7 cellular contexts compared by ENCODE assay signal in the genomic region with DNA sequence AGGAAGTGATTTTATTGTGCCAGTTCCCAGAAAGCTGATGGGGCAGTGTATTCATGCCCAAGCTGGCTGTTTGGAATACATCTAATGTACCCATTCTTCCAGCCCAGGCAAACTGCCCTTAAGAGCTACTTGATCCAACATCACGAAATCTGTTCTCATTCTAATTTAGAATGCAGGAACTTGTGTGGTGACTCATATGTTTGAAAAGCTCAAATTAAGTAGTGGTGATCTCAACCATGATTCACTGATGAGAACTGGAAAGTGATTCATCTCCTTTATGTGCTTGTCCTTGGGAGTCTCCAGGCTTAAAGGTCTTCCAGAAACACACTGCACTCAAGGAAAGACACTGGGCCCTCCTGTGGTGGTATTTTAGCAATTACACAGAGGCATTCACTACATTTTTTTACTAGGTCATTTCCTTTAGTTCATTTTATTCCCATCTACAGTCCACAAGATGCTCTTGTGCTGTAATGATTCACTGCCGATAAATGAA.
DNase-seq lines count a peak whose midpoint lies in the region; FAIRE-seq and TF ChIP-seq lines count a peak whose summit lies in the region.

No MANE protein-coding gene starts in this region.

- DNase-seq in RWPE1 (ENCODE audit: low spot score) (peak; percentile 94), glomerular endothelial cell (ENCODE audit: extremely low read depth, low read depth, low spot score) (peak; percentile 98), small intestine (peak; percentile 36), mesenteric fat pad (ENCODE audit: low spot score) (no peak), GM19238 (ENCODE audit: insufficient read length, low spot score) (no peak), NCI-H510A treated with DMSO at 0.1 percent for 48 hours (lab: John Stamatoyannopoulos, UW) (no peak)

- H3K36me3 ChIP-seq in HEK293 (ENCODE audit: control insufficient read depth in 2 of 2, insufficient read depth in 1 of 2, low read length in 2 of 2): no peaks in the 10 kb centered on the region
- no peaks in the 10 kb centered on the region for H3K36me3 ChIP-seq in small intestine (ENCODE audit: control insufficient read depth in 2 of 2, insufficient read depth in 2 of 2, low read length in 2 of 2)

- H3K27ac ChIP-seq in HEK293 (ENCODE audit: extremely low read depth, low read depth, low read length): no peak overlapping the region
- H3K27ac ChIP-seq in RWPE1: no peak overlapping the region
- H3K27ac ChIP-seq in small intestine (ENCODE audit: low read depth in 1 of 2, low read length in 1 of 2): peak overlapping the region in 1 of 2 donors; percentile 56

- no peaks in the 10 kb centered on the region for H3K27me3 ChIP-seq in small intestine (ENCODE audit: control insufficient read depth in 2 of 2, insufficient read depth in 2 of 2, low read length in 2 of 2)

- TF ChIP-seq CTCF in HEK293 (tag by site-specific recombination; IDR thresholded peaks at IDR 0.05): no peak
- TF ChIP-seq CTCF in RWPE1 (conservative IDR thresholded peaks at IDR 0.05; ENCODE audit: low read depth): peak; percentile 58

- POLR2A ChIA-PET in HEK293 (lab: Yijun Ruan, JAX) (no interaction called here), RWPE1 (lab: Yijun Ruan, JAX; ENCODE audit: low non-redundant PET) (interaction anchor here (0.5 kb wide), 1 partner anchor 266 kb away, joined by 3 read pairs; no protein-coding TSS in a partner anchor)

- H3K9me3 ChIP-seq in HEK293 (ENCODE audit: control insufficient read depth, insufficient read depth, low read depth, low read length) (no peaks in the 10 kb centered on the region), small intestine (ENCODE audit: control insufficient read depth, low read depth) (no peaks in the 10 kb centered on the region)

- H3K4me3 ChIP-seq in HEK293 (ENCODE audit: low read depth, low read length) (no peak overlapping the region), small intestine (ENCODE audit: low read depth in 1 of 2, low read length in 2 of 2) (no peak overlapping the region)

- FAIRE-seq in small intestine (lab: Jason Lieb, UNC): no peak

- CTCF ChIA-PET in HEK293 (lab: Yijun Ruan, JAX) (interaction anchor here (0.5 to 1.0 kb wide), 4 partner anchors 39 to 819 kb away, joined by 3 to 5 read pairs (median 3); no protein-coding TSS in a partner anchor), RWPE1 (lab: Yijun Ruan, JAX) (interaction anchor here (0.6 to 0.9 kb wide), 2 partner anchors 59 to 152 kb away, joined by 3 to 5 read pairs; a partner anchor contains a TSS)

- no peaks in the 10 kb centered on the region; the same call in 1 of the 2 replicates for H3K4me1 ChIP-seq in HEK293 (ENCODE audit: control insufficient read depth, insufficient read depth, low read length)
- peaks cover 2 to 7% of the 10 kb centered on the region in 2 donors for H3K4me1 ChIP-seq in small intestine (ENCODE audit: control insufficient read depth in 2 of 2, insufficient read depth in 1 of 2, low read depth in 1 of 2, low read length in 1 of 2)

- WGBS in small intestine, 3 donors: 49 to 53% (median 49%) methylated on average over 2 of the region's 2 CpGs

TF ChIP-seq in HEK293, 187 proteins besides CTCF, POLR2A, EP300 and RAD21 (continues in another document):
- TF ChIP-seq ZNF664 (tag by site-specific recombination; IDR thresholded peaks at IDR 0.05) (peak; percentile 66), ZNF211 (tag by site-specific recombination; IDR thresholded peaks at IDR 0.05; ENCODE audit: low read depth) (no peak), KLF9 (tag by site-specific recombination; IDR thresholded peaks at IDR 0.05; ENCODE audit: low read depth) (peak; percentile 35; the same call in 1 of the 2 replicates), ZNF169 (tag by site-specific recombination; IDR thresholded peaks at IDR 0.05) (no peak), BCL11B (tag by site-specific recombination; IDR thresholded peaks at IDR 0.05; ENCODE audit: low read depth) (no peak; the same call in 1 of the 2 replicates), ZNF76 (tag by site-specific recombination; IDR thresholded peaks at IDR 0.05; ENCODE audit: borderline replicate concordance, low read depth) (peak; percentile 44; the same call in 1 of the 2 replicates), ZBTB21 (tag by site-specific recombination; IDR thresholded peaks at IDR 0.05) (peak; percentile 89), ZNF146 (tag by site-specific recombination; IDR thresholded peaks at IDR 0.05) (0 out of 2 replicates have a peak, but pooled peaks have one; percentile 10), ZNF214 (tag by site-specific recombination; IDR thresholded peaks at IDR 0.05; ENCODE audit: borderline replicate concordance) (0 out of 2 replicates have a peak, but pooled peaks have one; percentile 12), HOXC10 (CRISPR knock-in tag; IDR thresholded peaks at IDR 0.05) (no peak), ZNF416 (tag by site-specific recombination; IDR thresholded peaks at IDR 0.05) (no peak), OSR2 (tag by site-specific recombination; IDR thresholded peaks at IDR 0.05) (peak; percentile 77)
- TF ChIP-seq, protein P1, sequence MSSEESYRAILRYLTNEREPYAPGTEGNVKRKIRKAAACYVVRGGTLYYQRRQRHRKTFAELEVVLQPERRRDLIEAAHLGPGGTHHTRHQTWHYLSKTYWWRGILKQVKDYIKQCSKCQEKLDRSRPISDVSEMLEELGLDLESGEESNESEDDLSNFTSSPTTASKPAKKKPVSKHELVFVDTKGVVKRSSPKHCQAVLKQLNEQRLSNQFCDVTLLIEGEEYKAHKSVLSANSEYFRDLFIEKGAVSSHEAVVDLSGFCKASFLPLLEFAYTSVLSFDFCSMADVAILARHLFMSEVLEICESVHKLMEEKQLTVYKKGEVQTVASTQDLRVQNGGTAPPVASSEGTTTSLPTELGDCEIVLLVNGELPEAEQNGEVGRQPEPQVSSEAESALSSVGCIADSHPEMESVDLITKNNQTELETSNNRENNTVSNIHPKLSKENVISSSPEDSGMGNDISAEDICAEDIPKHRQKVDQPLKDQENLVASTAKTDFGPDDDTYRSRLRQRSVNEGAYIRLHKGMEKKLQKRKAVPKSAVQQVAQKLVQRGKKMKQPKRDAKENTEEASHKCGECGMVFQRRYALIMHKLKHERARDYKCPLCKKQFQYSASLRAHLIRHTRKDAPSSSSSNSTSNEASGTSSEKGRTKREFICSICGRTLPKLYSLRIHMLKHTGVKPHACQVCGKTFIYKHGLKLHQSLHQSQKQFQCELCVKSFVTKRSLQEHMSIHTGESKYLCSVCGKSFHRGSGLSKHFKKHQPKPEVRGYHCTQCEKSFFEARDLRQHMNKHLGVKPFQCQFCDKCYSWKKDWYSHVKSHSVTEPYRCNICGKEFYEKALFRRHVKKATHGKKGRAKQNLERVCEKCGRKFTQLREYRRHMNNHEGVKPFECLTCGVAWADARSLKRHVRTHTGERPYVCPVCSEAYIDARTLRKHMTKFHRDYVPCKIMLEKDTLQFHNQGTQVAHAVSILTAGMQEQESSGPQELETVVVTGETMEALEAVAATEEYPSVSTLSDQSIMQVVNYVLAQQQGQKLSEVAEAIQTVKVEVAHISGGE (tag by site-specific recombination; conservative IDR thresholded peaks at IDR 0.05; ENCODE audit: low read depth): no peak
- TF ChIP-seq, protein P2, sequence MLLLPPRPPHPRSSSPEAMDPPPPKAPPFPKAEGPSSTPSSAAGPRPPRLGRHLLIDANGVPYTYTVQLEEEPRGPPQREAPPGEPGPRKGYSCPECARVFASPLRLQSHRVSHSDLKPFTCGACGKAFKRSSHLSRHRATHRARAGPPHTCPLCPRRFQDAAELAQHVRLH (tag by site-specific recombination; IDR thresholded peaks at IDR 0.05): peak; percentile 36; the same call in 1 of the 2 replicates
- TF ChIP-seq, protein P3, sequence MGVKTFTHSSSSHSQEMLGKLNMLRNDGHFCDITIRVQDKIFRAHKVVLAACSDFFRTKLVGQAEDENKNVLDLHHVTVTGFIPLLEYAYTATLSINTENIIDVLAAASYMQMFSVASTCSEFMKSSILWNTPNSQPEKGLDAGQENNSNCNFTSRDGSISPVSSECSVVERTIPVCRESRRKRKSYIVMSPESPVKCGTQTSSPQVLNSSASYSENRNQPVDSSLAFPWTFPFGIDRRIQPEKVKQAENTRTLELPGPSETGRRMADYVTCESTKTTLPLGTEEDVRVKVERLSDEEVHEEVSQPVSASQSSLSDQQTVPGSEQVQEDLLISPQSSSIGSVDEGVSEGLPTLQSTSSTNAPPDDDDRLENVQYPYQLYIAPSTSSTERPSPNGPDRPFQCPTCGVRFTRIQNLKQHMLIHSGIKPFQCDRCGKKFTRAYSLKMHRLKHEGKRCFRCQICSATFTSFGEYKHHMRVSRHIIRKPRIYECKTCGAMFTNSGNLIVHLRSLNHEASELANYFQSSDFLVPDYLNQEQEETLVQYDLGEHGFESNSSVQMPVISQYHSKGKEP (tag by site-specific recombination; IDR thresholded peaks at IDR 0.05): peak; percentile 47; the same call in 1 of the 2 replicates
- TF ChIP-seq, protein P4, sequence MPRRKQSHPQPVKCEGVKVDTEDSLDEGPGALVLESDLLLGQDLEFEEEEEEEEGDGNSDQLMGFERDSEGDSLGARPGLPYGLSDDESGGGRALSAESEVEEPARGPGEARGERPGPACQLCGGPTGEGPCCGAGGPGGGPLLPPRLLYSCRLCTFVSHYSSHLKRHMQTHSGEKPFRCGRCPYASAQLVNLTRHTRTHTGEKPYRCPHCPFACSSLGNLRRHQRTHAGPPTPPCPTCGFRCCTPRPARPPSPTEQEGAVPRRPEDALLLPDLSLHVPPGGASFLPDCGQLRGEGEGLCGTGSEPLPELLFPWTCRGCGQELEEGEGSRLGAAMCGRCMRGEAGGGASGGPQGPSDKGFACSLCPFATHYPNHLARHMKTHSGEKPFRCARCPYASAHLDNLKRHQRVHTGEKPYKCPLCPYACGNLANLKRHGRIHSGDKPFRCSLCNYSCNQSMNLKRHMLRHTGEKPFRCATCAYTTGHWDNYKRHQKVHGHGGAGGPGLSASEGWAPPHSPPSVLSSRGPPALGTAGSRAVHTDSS (tag by site-specific recombination; IDR thresholded peaks at IDR 0.05): no peak
- TF ChIP-seq, protein P5, sequence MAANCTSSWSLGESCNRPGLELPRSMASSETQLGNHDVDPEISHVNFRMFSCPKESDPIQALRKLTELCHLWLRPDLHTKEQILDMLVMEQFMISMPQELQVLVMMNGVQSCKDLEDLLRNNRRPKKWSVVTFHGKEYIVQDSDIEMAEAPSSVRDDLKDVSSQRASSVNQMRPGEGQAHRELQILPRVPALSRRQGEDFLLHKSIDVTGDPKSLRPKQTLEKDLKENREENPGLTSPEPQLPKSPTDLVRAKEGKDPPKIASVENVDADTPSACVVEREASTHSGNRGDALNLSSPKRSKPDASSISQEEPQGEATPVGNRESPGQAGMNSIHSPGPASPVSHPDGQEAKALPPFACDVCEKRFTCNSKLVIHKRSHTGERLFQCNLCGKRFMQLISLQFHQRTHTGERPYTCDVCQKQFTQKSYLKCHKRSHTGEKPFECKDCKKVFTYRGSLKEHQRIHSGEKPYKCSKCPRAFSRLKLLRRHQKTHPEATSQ (tag by site-specific recombination; IDR thresholded peaks at IDR 0.05): no peak

Comparison
In these comparisons a context has a peak if more than half of its experiments do, and no peak if none do; other contexts are left out.
1. DNase-seq: peak in RWPE1 (single experiment), glomerular endothelial cell (single experiment) and small intestine (single experiment); none in mesenteric fat pad (single experiment), GM19238 (single experiment) and NCI-H510A treated with DMSO at 0.1 percent for 48 hours (single experiment).